Comparison of ENCODE assay signal across 11 cellular contexts in genomic region chr3:9778102-9778501, GRCh38. TPM values are rescaled to one million over a fixed set of nuclear protein-coding genes. Genes with fewer than 3 reads are reported as not detected.
DNase-seq lines count a peak whose midpoint lies in the region; ATAC-seq, FAIRE-seq and TF ChIP-seq lines count a peak whose summit lies in the region.
"Had no signal": no experiment of that assay in that cellular context is flagged by ENCODE, and none has a peak within 500 bp of the region (broad histone marks: within the 10 kb centered on the region; RNA-seq: fewer than 3 reads in every experiment).

No MANE protein-coding gene starts in this region.

- H2BK120ac ChIP-seq in IMR-90 (ENCODE audit: low read depth, low read length) = no peak overlapping the region

- H3K79me1 ChIP-seq in IMR-90 (ENCODE audit: low read depth in 1 of 2, low read length in 2 of 2) = peaks cover 0 to 3% of the 10 kb centered on the region in 2 experiments; a peak in 2 of 4 replicates

- CTCF ChIA-PET in IMR-90 (lab: Yijun Ruan, JAX) = no interaction called here

- H3K27me3 Mint-ChIP-seq in activated naive CD8-positive, alpha-beta T cell = no peaks in the 10 kb centered on the region
- no peaks in the 10 kb centered on the region for H3K27me3 Mint-ChIP-seq in neural progenitor cell (ENCODE audit: insufficient read depth, low read depth)

- no peak overlapping the region for H4K91ac ChIP-seq in IMR-90 (ENCODE audit: insufficient read depth, low read depth, low read length)

- peaks cover 19% of the 10 kb centered on the region for H3K36me3 ChIP-seq in IMR-90 (ENCODE audit: control insufficient read depth, insufficient read depth, low read length)
- H3K36me3 ChIP-seq in neural progenitor cell = peaks cover 5% of the 10 kb centered on the region
- peaks cover 22 to 42% (median 41%) of the 10 kb centered on the region in 4 donors for H3K36me3 ChIP-seq in stomach

- no TSS peak for BruUV-seq in IMR-90 (replicated peaks; lab: Mats Ljungman, UMichigan)

- no peak for TF ChIP-seq RAD21 in IMR-90 (IDR thresholded peaks at IDR 0.05; ENCODE audit: low read length)

- H3K27me3 ChIP-seq in IMR-90 (ENCODE audit: control insufficient read depth, insufficient read depth, low read length) (no peaks in the 10 kb centered on the region), neural progenitor cell (no peaks in the 10 kb centered on the region), stomach (no peaks in the 10 kb centered on the region)

- H3K4me1 ChIP-seq in IMR-90 (ENCODE audit: control insufficient read depth, insufficient read depth, low read length) = peaks cover 3% of the 10 kb centered on the region
- H3K4me1 ChIP-seq in neural progenitor cell = no peaks in the 10 kb centered on the region
- H3K4me1 ChIP-seq in stomach = peaks cover 0 to 34% (median 4%) of the 10 kb centered on the region in 4 donors

- no peaks in the 10 kb centered on the region for H3K9me3 ChIP-seq in IMR-90 (ENCODE audit: control insufficient read depth, insufficient read depth, low read length)
- H3K9me3 ChIP-seq in neural progenitor cell (ENCODE audit: low read depth) = no peaks in the 10 kb centered on the region
- no peaks in the 10 kb centered on the region for H3K9me3 ChIP-seq in stomach

- peaks cover 9% of the 10 kb centered on the region; the same call in 1 of the 2 replicates for H3K9me1 ChIP-seq in IMR-90 (ENCODE audit: insufficient read depth, low read length)

- no peak overlapping the region for H3K9ac ChIP-seq in IMR-90 (ENCODE audit: low read depth, low read length)
- no peak overlapping the region for H3K9ac ChIP-seq in neural progenitor cell

- in situ Hi-C loops in IMR-90 (cut with MboI; ENCODE audit: low sequenced_read_pairs) = no loop called here

- peaks cover 10% of the 10 kb centered on the region for H3K36me3 Mint-ChIP-seq in activated naive CD8-positive, alpha-beta T cell
- peaks cover 10% of the 10 kb centered on the region for H3K36me3 Mint-ChIP-seq in neural progenitor cell

- no peaks in the 10 kb centered on the region for H3K9me3 Mint-ChIP-seq in activated naive CD8-positive, alpha-beta T cell (ENCODE audit: low read depth)
- no peaks in the 10 kb centered on the region for H3K9me3 Mint-ChIP-seq in neural progenitor cell

- no peak overlapping the region for H2BK15ac ChIP-seq in IMR-90 (ENCODE audit: low read depth, low read length)

- dilution Hi-C loops in IMR-90 (cut with HindIII; ENCODE audit: low sequenced_read_pairs, unreplicated experiment) = no loop called here

- POLR2A ChIA-PET in IMR-90 (lab: Charles Lee; ENCODE audit: unreplicated experiment) = no interaction called here

- no peak for TF ChIP-seq POLR2A in IMR-90 (IDR thresholded peaks at IDR 0.05; ENCODE audit: low read depth, low read length)
- no peak for TF ChIP-seq POLR2A in GM12891 (IDR thresholded peaks at IDR 0.05; ENCODE audit: low read depth, low read length)
- TF ChIP-seq POLR2A in stomach (IDR thresholded peaks at IDR 0.05) = no peak

- H3K4me2 ChIP-seq in IMR-90 (ENCODE audit: low read depth, low read length) = no peak overlapping the region
- no peak overlapping the region for H3K4me2 ChIP-seq in neural progenitor cell

- H3K4ac ChIP-seq in IMR-90 (ENCODE audit: low read depth, low read length) = no peak overlapping the region

- intact Hi-C loops in IMR-90 (cut with micrococcal nuclease) = no loop called here
- intact Hi-C loops in stomach (cut with DNase I; ENCODE audit: low total_unique reads) = no loop called here
- intact Hi-C loops in left colon (cut with DNase I, micrococcal nuclease) = no loop called here

- no peak overlapping the region for H2BK5ac ChIP-seq in IMR-90 (ENCODE audit: low read depth, low read length, poor library complexity, severe bottlenecking)

- H3K56ac ChIP-seq in IMR-90 (ENCODE audit: extremely low read depth, insufficient read depth, low read length) = no peak overlapping the region

- H3K4me1 Mint-ChIP-seq in activated naive CD8-positive, alpha-beta T cell (ENCODE audit: low read depth) = peaks cover 68% of the 10 kb centered on the region
- H3K4me1 Mint-ChIP-seq in neural progenitor cell = no peaks in the 10 kb centered on the region

- TF ChIP-seq CTCF in IMR-90 (conservative IDR thresholded peaks at IDR 0.05; ENCODE audit: low read depth, low read length) (no peak), neural progenitor cell (IDR thresholded peaks at IDR 0.05) (no peak), stomach (IDR thresholded peaks at IDR 0.05) (no peak)

- H3K27ac ChIP-seq in IMR-90 (ENCODE audit: insufficient read depth, low read length) (no peak overlapping the region), neural progenitor cell (no peak overlapping the region), stomach (no peak overlapping the region)

- H4K5ac ChIP-seq in IMR-90 (ENCODE audit: low read depth, low read length) = no peak overlapping the region

- H2AK9ac ChIP-seq in IMR-90 (replicated peaks; ENCODE audit: low read depth, low read length, poor library complexity) = no peak overlapping the region

- H2AK5ac ChIP-seq in IMR-90 (ENCODE audit: low read depth, low read length) = no peak overlapping the region

- H3K4me3 Mint-ChIP-seq in activated naive CD8-positive, alpha-beta T cell = peak overlapping the region; percentile 84
- no peak overlapping the region for H3K4me3 Mint-ChIP-seq in neural progenitor cell

- no peak overlapping the region for H3K18ac ChIP-seq in IMR-90 (ENCODE audit: low read depth, low read length)

- ATAC-seq in IMR-90 (ENCODE audit: low read depth) (peak; percentile 75), left colon (no peak), HG02678 (IDR thresholded peaks at IDR 0.05; ENCODE audit: unreplicated experiment) (no peak)

- no peak for FAIRE-seq in GM12891 (lab: Jason Lieb, UNC)

- H3K23ac ChIP-seq in IMR-90 (ENCODE audit: low read depth, low read length) = no peak overlapping the region

- H3K27ac Mint-ChIP-seq in activated naive CD8-positive, alpha-beta T cell = peak overlapping the region; percentile 96
- H3K27ac Mint-ChIP-seq in neural progenitor cell = peak overlapping the region; percentile 72

- no peak overlapping the region for H3K14ac ChIP-seq in IMR-90 (replicated peaks; ENCODE audit: low read depth, low read length)

- H4K20me1 ChIP-seq in IMR-90 (ENCODE audit: insufficient read depth, low read length) (no peaks in the 10 kb centered on the region), neural progenitor cell (ENCODE audit: low read depth) (no peaks in the 10 kb centered on the region)

- peaks cover 4% of the 10 kb centered on the region for H3F3A ChIP-seq in neural progenitor cell (ENCODE audit: low read depth)

- no peaks in the 10 kb centered on the region for H3K79me2 ChIP-seq in neural progenitor cell (ENCODE audit: low read depth)

- no peak overlapping the region for H4K8ac ChIP-seq in IMR-90 (ENCODE audit: low read depth in 2 of 2, low read length in 2 of 2)

- TF ChIP-seq EP300 in stomach (IDR thresholded peaks at IDR 0.05) = no peak

- DNase-seq in AG08396 (ENCODE audit: low spot score) (peak; percentile 62), IMR-90 (peak; percentile 82), neural progenitor cell (ENCODE audit: low spot score) (no peak), GM12891 (ENCODE audit: insufficient read length, low spot score) (no peak), stomach (no peak), left colon (no peak)
- DNase-seq: activated gamma-delta T cell treated with Interleukin-2 at 50 U/mL for 16 hours, GDM1, kidney glomerular epithelial cell had no signal

- H2BK20ac ChIP-seq in IMR-90 (ENCODE audit: low read depth, low read length) = no peak overlapping the region

- H2AFZ ChIP-seq in IMR-90 (replicated peaks; ENCODE audit: low read length, poor library complexity) (no peak overlapping the region), neural progenitor cell (replicated peaks) (no peak overlapping the region)

- no peak overlapping the region for H3K4me3 ChIP-seq in IMR-90 (ENCODE audit: insufficient read depth, low read depth, low read length)
- H3K4me3 ChIP-seq in neural progenitor cell = no peak overlapping the region
- H3K4me3 ChIP-seq in stomach = no peak overlapping the region

RNA-seq across cellular contexts. Expression of gene CAMK1, which starts 8.4 kb away (rescaled TPM):
- 28.9 and 33.3 TPM in 2 replicates for total RNA-seq in IMR-90 (2012; rRNA removed)
- 36.4 and 41.2 TPM in 2 replicates for polyA plus RNA-seq in IMR-90 (2012; rRNA removed)
- polyA plus RNA-seq in IMR-90 (2012; cell fraction: cytosol; rRNA removed) = 41.3 and 45.9 TPM in 2 replicates
- 22.2 and 41.7 TPM in 2 replicates for polyA plus RNA-seq in IMR-90 (2012; cell fraction: nucleus; rRNA removed; ENCODE audit: low replicate concordance)
- 24.9 and 32.4 TPM in 2 replicates for total RNA-seq in neural progenitor cell (ENCODE audit: low replicate concordance)
- polyA plus RNA-seq in GM12891 (2012; ENCODE audit: low read depth, missing spikeins) = 0.53 TPM
- 10 to 100 TPM; 14.3 to 61.1 (median 27.4) TPM for total RNA-seq in stomach
- 10 to 100 TPM; 22.9 to 37.2 (median 23.2) TPM for polyA plus RNA-seq in stomach
- total RNA-seq in left colon = 10 to 100 TPM in 1 of 2 donors, 1 to 10 TPM in 1; 8.2 to 10.9 TPM

RNA-seq across cellular contexts. Expression of gene TADA3, which starts 14.2 kb away (rescaled TPM):
- 69.7 and 83.0 TPM in 2 replicates for total RNA-seq in IMR-90 (2012; rRNA removed)
- polyA plus RNA-seq in IMR-90 (2012; rRNA removed) = 68.0 and 69.7 TPM in 2 replicates
- polyA plus RNA-seq in IMR-90 (2012; cell fraction: cytosol; rRNA removed) = 67.8 and 79.3 TPM in 2 replicates
- polyA plus RNA-seq in IMR-90 (2012; cell fraction: nucleus; rRNA removed; ENCODE audit: low replicate concordance) = 37.7 and 38.4 TPM in 2 replicates
- total RNA-seq in neural progenitor cell (ENCODE audit: low replicate concordance) = 50.8 and 86.3 TPM in 2 replicates
- polyA plus RNA-seq in GM12891 (2012; ENCODE audit: low read depth, missing spikeins) = 34.8 TPM
- 10 to 100 TPM; 29.2 to 62.6 (median 31.2) TPM for total RNA-seq in stomach
- polyA plus RNA-seq in stomach = 10 to 100 TPM; 36.4 to 62.0 (median 61.0) TPM
- 10 to 100 TPM; 54.1 to 67.0 TPM for total RNA-seq in left colon

RNA-seq across cellular contexts. Expression of gene ARPC4, which starts 14.8 kb away (rescaled TPM):
- total RNA-seq in IMR-90 (2012; rRNA removed) = 383 and 405 TPM in 2 replicates
- 160 and 188 TPM in 2 replicates for polyA plus RNA-seq in IMR-90 (2012; rRNA removed)
- 123 and 177 TPM in 2 replicates for polyA plus RNA-seq in IMR-90 (2012; cell fraction: cytosol; rRNA removed)
- 64.3 and 102 TPM in 2 replicates for polyA plus RNA-seq in IMR-90 (2012; cell fraction: nucleus; rRNA removed; ENCODE audit: low replicate concordance)
- 126 and 146 TPM in 2 replicates for total RNA-seq in neural progenitor cell (ENCODE audit: low replicate concordance)
- polyA plus RNA-seq in GM12891 (2012; ENCODE audit: low read depth, missing spikeins) = 296 TPM
- total RNA-seq in stomach = 100 to 1,000 TPM in 3 of 5 donors, 10 to 100 TPM in 2; 45.5 to 173 (median 129) TPM
- 100 to 1,000 TPM in 2 of 3 donors, 10 to 100 TPM in 1; 69.4 to 180 (median 117) TPM for polyA plus RNA-seq in stomach
- 100 to 1,000 TPM; 215 to 222 TPM for total RNA-seq in left colon

RNA-seq across cellular contexts. Expression of gene OGG1, which starts 28.4 kb away (rescaled TPM):
- 14.9 and 15.8 TPM in 2 replicates for total RNA-seq in IMR-90 (2012; rRNA removed)
- 25.6 and 28.2 TPM in 2 replicates for polyA plus RNA-seq in IMR-90 (2012; rRNA removed)
- polyA plus RNA-seq in IMR-90 (2012; cell fraction: cytosol; rRNA removed) = 24.6 and 29.1 TPM in 2 replicates
- polyA plus RNA-seq in IMR-90 (2012; cell fraction: nucleus; rRNA removed; ENCODE audit: low replicate concordance) = 30.2 and 34.3 TPM in 2 replicates
- 15.8 and 33.8 TPM in 2 replicates for total RNA-seq in neural progenitor cell (ENCODE audit: low replicate concordance)
- 10.0 TPM for polyA plus RNA-seq in GM12891 (2012; ENCODE audit: low read depth, missing spikeins)
- total RNA-seq in stomach = 10 to 100 TPM in 4 of 5 donors, 1 to 10 TPM in 1; 7.6 to 54.5 (median 22.0) TPM
- 10 to 100 TPM; 12.4 to 20.0 (median 15.1) TPM for polyA plus RNA-seq in stomach
- total RNA-seq in left colon = 10 to 100 TPM; 23.8 to 25.0 TPM

RNA-seq across cellular contexts. Expression of gene TTLL3, which starts 32.0 kb away (rescaled TPM):
- 5.8 and 6.8 TPM in 2 replicates for total RNA-seq in IMR-90 (2012; rRNA removed)
- 37.4 and 43.4 TPM in 2 replicates for polyA plus RNA-seq in IMR-90 (2012; rRNA removed)
- 11.2 TPM in 2 replicates for polyA plus RNA-seq in IMR-90 (2012; cell fraction: cytosol; rRNA removed)
- 411 and 417 TPM in 2 replicates for polyA plus RNA-seq in IMR-90 (2012; cell fraction: nucleus; rRNA removed; ENCODE audit: low replicate concordance)
- total RNA-seq in neural progenitor cell (ENCODE audit: low replicate concordance) = 15.0 and 36.1 TPM in 2 replicates
- polyA plus RNA-seq in GM12891 (2012; ENCODE audit: low read depth, missing spikeins) = 17.3 TPM
- 100 to 1,000 TPM in 4 of 5 donors, 10 to 100 TPM in 1; 50.3 to 593 (median 210) TPM for total RNA-seq in stomach
- polyA plus RNA-seq in stomach = 10 to 100 TPM in 1 of 3 donors, 1 to 10 TPM in 2; 6.7 to 34.0 (median 7.8) TPM
- 10 to 100 TPM; 40.2 to 47.1 TPM for total RNA-seq in left colon

Comparison
In these comparisons a context has a peak if more than half of its experiments do, and no peak if none do; other contexts are left out.
1. DNase-seq: peak in AG08396 (single experiment) and IMR-90 (single experiment); none in neural progenitor cell (single experiment), GM12891 (single experiment), stomach (single experiment) and left colon (0 of 2).